Comparison of ENCODE assay signal across 14 cellular contexts in the genomic region with DNA sequence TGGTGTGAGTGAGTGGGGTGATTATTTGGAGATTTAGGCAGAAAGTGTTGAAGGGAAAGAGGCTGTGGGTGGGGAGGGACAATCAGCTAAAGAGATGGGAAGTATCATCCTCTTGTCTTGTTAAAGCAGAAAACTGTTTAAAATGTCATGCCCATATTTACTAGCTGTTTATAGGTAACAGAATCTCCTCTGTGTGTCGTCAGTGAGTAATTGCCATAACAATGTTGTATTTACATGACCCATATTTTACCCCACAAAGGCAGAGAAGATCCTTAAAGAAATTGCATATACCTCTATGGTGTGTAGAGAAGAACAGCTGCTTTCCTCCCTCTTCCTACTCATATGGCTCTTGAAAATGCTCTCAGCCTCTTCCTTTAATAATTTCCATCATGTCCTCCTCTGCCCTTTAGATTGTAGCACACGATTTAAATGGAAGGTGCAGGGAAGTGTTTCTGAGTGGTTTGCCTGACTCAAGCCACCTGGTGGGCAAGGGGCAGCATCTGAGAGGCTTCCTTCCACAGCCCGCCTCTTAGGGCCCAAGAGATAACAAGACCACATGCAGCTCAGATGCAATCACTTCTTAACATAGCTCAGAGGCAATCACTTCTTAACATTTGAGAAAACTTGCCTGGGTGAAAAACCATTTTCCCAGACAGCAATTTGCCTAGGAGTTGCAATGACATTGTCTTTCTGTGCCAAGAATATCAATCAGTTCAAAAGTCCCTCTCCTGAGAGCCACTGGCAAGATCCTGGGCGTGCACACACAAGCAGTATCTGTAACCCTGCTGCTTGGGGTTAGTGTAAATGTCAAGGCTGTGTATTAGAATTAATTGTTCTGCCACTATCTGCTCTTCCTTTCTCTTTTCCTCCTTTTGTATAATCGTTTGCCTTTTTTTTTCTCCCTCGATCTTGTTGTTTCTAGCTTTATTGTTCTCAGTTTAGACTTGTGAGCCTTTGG. TPM values are rescaled to one million over a fixed set of nuclear protein-coding genes. Genes with fewer than 3 reads are reported as not detected.
A peak's percentile ranks its signal among the peaks of the same experiment; 100 is the strongest.
DNase-seq lines count a peak whose midpoint lies in the region; ATAC-seq lines count a peak whose summit lies in the region.
"Had no signal": no experiment of that assay in that cellular context is flagged by ENCODE, and none has a peak within 500 bp of the region (broad histone marks: within the 10 kb centered on the region; RNA-seq: fewer than 3 reads in every experiment).

No MANE protein-coding gene starts in this region.

- no peaks in the 10 kb centered on the region for H3K36me3 ChIP-seq in mesendoderm (ENCODE audit: control insufficient read depth, insufficient read depth, low read length)
- H3K36me3 ChIP-seq: Peyer's patch had no signal

- no peak overlapping the region for H2BK120ac ChIP-seq in mesendoderm (ENCODE audit: low read depth, low read length)

- H3K9me3 Mint-ChIP-seq in dendritic cell treated with granulocyte-macrophage colony-stimulating factor and Interleukin-4, amounts not matched to agents 40 ng/mL and 50 ng/mL, for 4 days: no peaks in the 10 kb centered on the region
- no peaks in the 10 kb centered on the region for H3K9me3 Mint-ChIP-seq in activated T-helper 17 cell treated with anti-CD3 and anti-CD28 coated beads, Interleukin-2, amount 50 U/mL, for 72 hours
- H3K9me3 Mint-ChIP-seq: activated CD4-positive, alpha-beta T cell treated with anti-CD3 and anti-CD28 coated beads, Interleukin-2, amount 10 ng/mL, durations not matched to agents 7 days and 5 days; activated naive CD4-positive, alpha-beta T cell treated with anti-CD3 and anti-CD28 coated beads, Interleukin-2, amount 10 ng/mL, durations not matched to agents 7 days and 5 days had no signal

- H2BK15ac ChIP-seq in mesendoderm (replicated peaks; ENCODE audit: low read depth): no peak overlapping the region

- no peak overlapping the region for H2AK5ac ChIP-seq in mesendoderm (ENCODE audit: low read length)

- WGBS in mesendoderm (ENCODE audit: extremely low coverage, insufficient coverage, low lambda C conversion rate): no CpG with 5 or more reads among the region's 6 CpGs

- no peak for ATAC-seq in activated T-helper 17 cell treated with anti-CD3 and anti-CD28 coated beads, Interleukin-2, amount 50 U/mL, for 72 hours (replicated peaks)

- DNase-seq in ELR (ENCODE audit: low read depth) (peak; percentile 46), M059J (ENCODE audit: low read depth) (peak; percentile 62), mesendoderm (peak; percentile 81), NCI-H2196 treated with DMSO at 0.1 percent for 48 hours (lab: John Stamatoyannopoulos, UW; ENCODE audit: unreplicated experiment) (no peak), mesenteric fat pad (ENCODE audit: low spot score) (no peak), AG08395 (ENCODE audit: low spot score) (no peak)
- DNase-seq: activated CD4-positive, alpha-beta T cell treated with anti-CD3 and anti-CD28 coated beads, Interleukin-2, amount 10 ng/mL, durations not matched to agents 7 days and 5 days; activated naive CD4-positive, alpha-beta T cell treated with anti-CD3 and anti-CD28 coated beads, Interleukin-2, amount 10 ng/mL, durations not matched to agents 7 days and 5 days; dorsolateral prefrontal cortex; kidney glomerular epithelial cell; Peyer's patch; testis had no signal

- no peak overlapping the region for H3K4me2 ChIP-seq in mesendoderm (ENCODE audit: low read length)

- H3K79me2 ChIP-seq in mesendoderm (ENCODE audit: control insufficient read depth, insufficient read depth, low read length): no peaks in the 10 kb centered on the region

- no peak overlapping the region for H3K56ac ChIP-seq in mesendoderm (ENCODE audit: low read length)

- peaks cover 36% of the 10 kb centered on the region for H3K4me1 Mint-ChIP-seq in dendritic cell treated with granulocyte-macrophage colony-stimulating factor and Interleukin-4, amounts not matched to agents 40 ng/mL and 50 ng/mL, for 4 days (ENCODE audit: low read depth)
- peaks cover 5% of the 10 kb centered on the region for H3K4me1 Mint-ChIP-seq in activated T-helper 17 cell treated with anti-CD3 and anti-CD28 coated beads, Interleukin-2, amount 50 U/mL, for 72 hours
- H3K4me1 Mint-ChIP-seq: activated CD4-positive, alpha-beta T cell treated with anti-CD3 and anti-CD28 coated beads, Interleukin-2, amount 10 ng/mL, durations not matched to agents 7 days and 5 days; activated naive CD4-positive, alpha-beta T cell treated with anti-CD3 and anti-CD28 coated beads, Interleukin-2, amount 10 ng/mL, durations not matched to agents 7 days and 5 days had no signal

- peaks cover 12% of the 10 kb centered on the region for H3K27me3 Mint-ChIP-seq in dendritic cell treated with granulocyte-macrophage colony-stimulating factor and Interleukin-4, amounts not matched to agents 40 ng/mL and 50 ng/mL, for 4 days
- peaks cover 16% of the 10 kb centered on the region for H3K27me3 Mint-ChIP-seq in activated T-helper 17 cell treated with anti-CD3 and anti-CD28 coated beads, Interleukin-2, amount 50 U/mL, for 72 hours
- H3K27me3 Mint-ChIP-seq: activated naive CD4-positive, alpha-beta T cell treated with anti-CD3 and anti-CD28 coated beads, Interleukin-2, amount 10 ng/mL, durations not matched to agents 7 days and 5 days had no signal

- intact Hi-C loops in dendritic cell treated with granulocyte-macrophage colony-stimulating factor and Interleukin-4, amounts not matched to agents 40 ng/mL and 50 ng/mL, for 4 days (cut with micrococcal nuclease): no loop called here

- H3K4me1 ChIP-seq in mesendoderm (ENCODE audit: control insufficient read depth, low read depth, low read length): peaks cover 3% of the 10 kb centered on the region
- H3K4me1 ChIP-seq: testis had no signal

- no peak overlapping the region for H3K9ac ChIP-seq in mesendoderm (ENCODE audit: low read length)

- H3K79me1 ChIP-seq in mesendoderm (ENCODE audit: low read length): no peaks in the 10 kb centered on the region

- no peak overlapping the region for H3K27ac ChIP-seq in mesendoderm (ENCODE audit: low read depth, low read length)
- H3K27ac ChIP-seq: dorsolateral prefrontal cortex, testis had no signal

- no peak overlapping the region for H4K5ac ChIP-seq in mesendoderm (ENCODE audit: low read length)

- H3K27ac Mint-ChIP-seq in dendritic cell treated with granulocyte-macrophage colony-stimulating factor and Interleukin-4, amounts not matched to agents 40 ng/mL and 50 ng/mL, for 4 days: peak overlapping the region; percentile 27
- H3K27ac Mint-ChIP-seq in activated T-helper 17 cell treated with anti-CD3 and anti-CD28 coated beads, Interleukin-2, amount 50 U/mL, for 72 hours: no peak overlapping the region
- H3K27ac Mint-ChIP-seq: activated CD4-positive, alpha-beta T cell treated with anti-CD3 and anti-CD28 coated beads, Interleukin-2, amount 10 ng/mL, durations not matched to agents 7 days and 5 days; activated naive CD4-positive, alpha-beta T cell treated with anti-CD3 and anti-CD28 coated beads, Interleukin-2, amount 10 ng/mL, durations not matched to agents 7 days and 5 days had no signal

- no peak overlapping the region for H3K4me3 ChIP-seq in mesendoderm (ENCODE audit: low read length)
- H3K4me3 ChIP-seq: dorsolateral prefrontal cortex, Peyer's patch, testis had no signal

- H3K36me3 Mint-ChIP-seq in dendritic cell treated with granulocyte-macrophage colony-stimulating factor and Interleukin-4, amounts not matched to agents 40 ng/mL and 50 ng/mL, for 4 days (ENCODE audit: low read depth): no peaks in the 10 kb centered on the region
- no peaks in the 10 kb centered on the region for H3K36me3 Mint-ChIP-seq in activated T-helper 17 cell treated with anti-CD3 and anti-CD28 coated beads, Interleukin-2, amount 50 U/mL, for 72 hours (ENCODE audit: low read depth)
- H3K36me3 Mint-ChIP-seq: activated naive CD4-positive, alpha-beta T cell treated with anti-CD3 and anti-CD28 coated beads, Interleukin-2, amount 10 ng/mL, durations not matched to agents 7 days and 5 days had no signal

- H3K4ac ChIP-seq in mesendoderm (ENCODE audit: low read depth, low read length): no peak overlapping the region

- no peaks in the 10 kb centered on the region for H3K27me3 ChIP-seq in mesendoderm (ENCODE audit: insufficient read depth, low read length, poor library complexity)
- H3K27me3 ChIP-seq: dorsolateral prefrontal cortex, Peyer's patch, testis had no signal

- H3K4me3 Mint-ChIP-seq in dendritic cell treated with granulocyte-macrophage colony-stimulating factor and Interleukin-4, amounts not matched to agents 40 ng/mL and 50 ng/mL, for 4 days: no peak overlapping the region
- H3K4me3 Mint-ChIP-seq in activated T-helper 17 cell treated with anti-CD3 and anti-CD28 coated beads, Interleukin-2, amount 50 U/mL, for 72 hours: no peak overlapping the region
- H3K4me3 Mint-ChIP-seq: activated CD4-positive, alpha-beta T cell treated with anti-CD3 and anti-CD28 coated beads, Interleukin-2, amount 10 ng/mL, durations not matched to agents 7 days and 5 days; activated naive CD4-positive, alpha-beta T cell treated with anti-CD3 and anti-CD28 coated beads, Interleukin-2, amount 10 ng/mL, durations not matched to agents 7 days and 5 days had no signal

- H3K18ac ChIP-seq in mesendoderm (ENCODE audit: low read length): no peak overlapping the region

- no peak overlapping the region for H3K23ac ChIP-seq in mesendoderm (ENCODE audit: low read length)

- no peak overlapping the region for H4K8ac ChIP-seq in mesendoderm (ENCODE audit: low read depth, low read length)

- H2BK5ac ChIP-seq in mesendoderm (ENCODE audit: low read length): no peak overlapping the region

RNA-seq across cellular contexts. Expression of a gene that starts 44.1 kb away (rescaled TPM):
- total RNA-seq in M059J (2014; rRNA removed; shearing (Covaris generic)): 12.5 and 16.4 TPM in 2 replicates
- polyA plus RNA-seq in mesendoderm (2013, experiment 1 of 2): 1.9 TPM
- 2.0 TPM for polyA plus RNA-seq in mesendoderm (2013, experiment 2 of 2)
- under 1 TPM; 0.11 to 0.13 TPM for total RNA-seq in activated T-helper 17 cell treated with anti-CD3 and anti-CD28 coated beads, Interleukin-2, amount 50 U/mL, for 72 hours
- 7.5 TPM for total RNA-seq in mesenteric fat pad

Comparison
In these comparisons a context has a peak if more than half of its experiments do, and no peak if none do; other contexts are left out.
1. DNase-seq: peak in ELR (single experiment), M059J (single experiment) and mesendoderm (single experiment); none in NCI-H2196 treated with DMSO at 0.1 percent for 48 hours (single experiment), mesenteric fat pad (single experiment) and AG08395 (single experiment).